In the genomic region with DNA sequence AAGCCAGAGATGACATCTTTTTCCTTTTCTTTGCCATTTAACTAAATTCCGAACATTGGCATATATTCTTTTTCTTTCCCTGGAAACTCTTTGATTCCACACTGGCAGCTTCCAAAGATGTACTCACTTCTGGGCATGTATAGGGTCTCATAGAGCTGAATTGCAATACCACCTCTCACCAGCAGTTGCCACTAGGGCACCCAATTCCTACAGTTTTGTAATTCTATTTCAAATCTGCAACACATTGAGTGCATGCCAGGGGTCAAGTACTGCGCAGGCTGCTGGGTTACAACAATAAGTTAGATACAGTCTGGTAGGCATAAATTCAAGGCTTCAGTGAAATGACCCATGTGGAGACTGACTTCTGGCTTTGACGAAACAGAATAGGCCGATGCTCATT, we compare ENCODE assay signal across 20 cellular contexts.
DNase-seq lines count a peak whose midpoint lies in the region; ATAC-seq, FAIRE-seq and TF ChIP-seq lines count a peak whose summit lies in the region.
"Had no signal": no experiment of that assay in that cellular context is flagged by ENCODE, and none has a peak within 500 bp of the region (broad histone marks: within the 10 kb centered on the region; RNA-seq: fewer than 3 reads in every experiment).

No MANE protein-coding gene starts in this region.

- RAD21 ChIA-PET in HCT116 (lab: Charles Lee; ENCODE audit: low non-redundant PET in 1 of 2, low total read pairs in 2 of 2, uncharacterized antibody in 2 of 2, unreplicated experiment in 2 of 2) (no interaction called here), GM12878 (lab: Charles Lee; ENCODE audit: unreplicated experiment) (no interaction called here)

- CTCF ChIA-PET in AG04450 (lab: Charles Lee) (interaction anchor here (0.9 kb wide), 1 partner anchor 11 kb away, joined by 3 read pairs; no protein-coding TSS in a partner anchor), HCT116 (lab: Charles Lee) (interaction anchor here (1.1 to 1.3 kb wide), 3 partner anchors 12 to 619 kb away, joined by 3 to 4 read pairs (median 3); no protein-coding TSS in a partner anchor), GM12878 (lab: Yijun Ruan, JAX) (no interaction called here)

- FAIRE-seq in GM12878 (lab: Jason Lieb, UNC) = no peak
- FAIRE-seq in keratinocyte (lab: Jason Lieb, UNC) = no peak
- FAIRE-seq: frontal cortex had no signal

- no peaks in the 10 kb centered on the region for H3K9me1 ChIP-seq in keratinocyte (ENCODE audit: control insufficient read depth, extremely low read depth, insufficient read depth, low read length)

- TF ChIP-seq RAD21 in HCT116 (IDR thresholded peaks at IDR 0.05; ENCODE audit: low read depth) (no peak), GM12878 (IDR thresholded peaks at IDR 0.05; ENCODE audit: insufficient read depth, low read depth, low read length) (no peak)

- TF ChIP-seq POLR2A in HCT116 (IDR thresholded peaks at IDR 0.05; ENCODE audit: borderline replicate concordance, extremely low read depth, insufficient read depth, insufficient read length) (no peak), GM12878 (IDR thresholded peaks at IDR 0.05; ENCODE audit: low read depth, low read length) (no peak)

- H3K36me3 ChIP-seq in HCT116 (ENCODE audit: control insufficient read depth in 1 of 2, insufficient read depth in 2 of 2, low read length in 2 of 2) = no peaks in the 10 kb centered on the region
- H3K36me3 ChIP-seq in GM12878 (ENCODE audit: control insufficient read depth in 2 of 2, insufficient read depth in 2 of 2, low read length in 1 of 2) = no peaks in the 10 kb centered on the region
- no peaks in the 10 kb centered on the region for H3K36me3 ChIP-seq in keratinocyte (ENCODE audit: control insufficient read depth in 2 of 2, extremely low read depth in 1 of 2, insufficient read depth in 2 of 2, low read length in 2 of 2)
- H3K36me3 ChIP-seq: lower lobe of right lung, thyroid gland had no signal

- no peaks in the 10 kb centered on the region for H4K20me1 ChIP-seq in HCT116 (ENCODE audit: insufficient read depth)
- H4K20me1 ChIP-seq in GM12878 (ENCODE audit: control insufficient read depth, insufficient read depth) = no peaks in the 10 kb centered on the region
- H4K20me1 ChIP-seq in keratinocyte (ENCODE audit: control insufficient read depth, extremely low read depth, insufficient read depth, low read length) = no peaks in the 10 kb centered on the region

- H3K9me2 ChIP-seq in HCT116 (ENCODE audit: insufficient read depth) = no peaks in the 10 kb centered on the region

- H3K9me3 ChIP-seq in AG04450 (ENCODE audit: control insufficient read depth, insufficient read depth, low read length) = no peaks in the 10 kb centered on the region; the same call in 1 of the 2 replicates
- peaks cover 7 to 12% of the 10 kb centered on the region in 2 experiments; a peak in 3 of 4 replicates for H3K9me3 ChIP-seq in HCT116 (ENCODE audit: control insufficient read depth in 1 of 2, insufficient read depth in 1 of 2, low read depth in 1 of 2, low read length in 2 of 2)
- peaks cover 4% of the 10 kb centered on the region; the same call in 2 of the 3 replicates for H3K9me3 ChIP-seq in GM12878 (replicated peaks; ENCODE audit: control insufficient read depth, insufficient read depth, low read length)
- no peaks in the 10 kb centered on the region for H3K9me3 ChIP-seq in keratinocyte (ENCODE audit: control insufficient read depth, low read depth, low read length)
- H3K9me3 ChIP-seq: thyroid gland had no signal

- POLR2A ChIA-PET in AG04450 (lab: Yijun Ruan, JAX) (no interaction called here), HCT116 (lab: Charles Lee) (no interaction called here), GM12878 (lab: Charles Lee) (no interaction called here)

- dilution Hi-C loops in keratinocyte (cut with MboI; ENCODE audit: extremely low pct_ligation_motif_present, low sequenced_read_pairs) = no loop called here

- BruUV-seq in HCT116 (replicated peaks; lab: Mats Ljungman, UMichigan) (no TSS peak), GM12878 (replicated peaks; lab: Mats Ljungman, UMichigan) (no TSS peak)

- H3K9ac ChIP-seq in HCT116 (ENCODE audit: low read length) (no peak overlapping the region), GM12878 (ENCODE audit: control insufficient read depth, insufficient read depth, low read length) (no peak overlapping the region), keratinocyte (ENCODE audit: control insufficient read depth, extremely low read depth, insufficient read depth, low read length) (no peak overlapping the region)

- ATAC-seq in HCT116 (no peak), GM12878 (no peak), GM18498 (IDR thresholded peaks at IDR 0.05; ENCODE audit: unreplicated experiment) (no peak), GM21381 (IDR thresholded peaks at IDR 0.05; ENCODE audit: unreplicated experiment) (no peak)
- ATAC-seq: lower lobe of right lung; natural killer cell treated with Interleukin-12 subunit alpha and Interleukin-12 subunit beta and Interleukin-15 and Interleukin-18, amount 100 ng/mL, for 72 hours; sciatic nerve had no signal

- H3K27me3 ChIP-seq in AG04450 (ENCODE audit: control insufficient read depth, insufficient read depth, low read length) (peaks cover 5% of the 10 kb centered on the region), HCT116 (ENCODE audit: insufficient read depth, low read length) (peaks cover 27% of the 10 kb centered on the region; the same call in 1 of the 2 replicates), GM12878 (replicated peaks in 1 of 2; ENCODE audit: control insufficient read depth in 2 of 2, insufficient read depth in 2 of 2, low read length in 1 of 2) (no peaks in the 10 kb centered on the region), keratinocyte (ENCODE audit: control insufficient read depth, extremely low read depth, insufficient read depth, low read length) (peaks cover 42% of the 10 kb centered on the region)
- H3K27me3 ChIP-seq: thyroid gland had no signal

- intact Hi-C loops in HCT116 (cut with micrococcal nuclease) = loop anchor here (10.0 kb wide), 1 partner anchor 482 kb away; no protein-coding TSS in a partner anchor
- intact Hi-C loops in GM12878 (cut with micrococcal nuclease; ENCODE audit: unreplicated experiment) = no loop called here

- no peaks in the 10 kb centered on the region for H3K4me1 ChIP-seq in HCT116 (ENCODE audit: control insufficient read depth in 1 of 2, insufficient read depth in 2 of 2, low read length in 2 of 2)
- H3K4me1 ChIP-seq in GM12878 (ENCODE audit: control insufficient read depth, insufficient read depth, low read length) = no peaks in the 10 kb centered on the region
- H3K4me1 ChIP-seq in keratinocyte (ENCODE audit: control insufficient read depth, extremely low read depth, insufficient read depth, low read length) = peaks cover 4% of the 10 kb centered on the region
- H3K4me1 ChIP-seq: lower lobe of right lung, thyroid gland had no signal

- no peak for DNase-seq in AG04450 (ENCODE audit: low read depth, low spot score)
- DNase-seq in HCT116 (ENCODE audit: low read depth, low spot score) = no peak
- no peak for DNase-seq in GM12878 (ENCODE audit: low read depth, low spot score)
- no peak for DNase-seq in keratinocyte (ENCODE audit: low read depth, low spot score)
- DNase-seq in inferior parietal cortex (ENCODE audit: extremely low spot score) = no peak
- DNase-seq in AG08396 (ENCODE audit: low spot score) = no peak
- DNase-seq: activated CD4-positive, alpha-beta T cell treated with anti-CD3 and anti-CD28 coated beads for 48 hours; activated naive CD4-positive, alpha-beta T cell treated with anti-CD3 and anti-CD28 coated beads, Interleukin-2, amount 50 U/mL, for 16 hours; effector CD8-positive, alpha-beta T cell; Kasumi-1; lower lobe of right lung; NCI-H1436 treated with DMSO at 0.1 percent for 48 hours; SIG-M5; stimulated activated CD4-positive, alpha-beta T cell treated with anti-CD3 and anti-CD28 coated beads, Interleukin-4, amount 100 ng/mL, for 4 hours; thyroid gland had no signal

- TF ChIP-seq CTCF in AG04450 (IDR thresholded peaks at IDR 0.05; ENCODE audit: low read depth, low read length) = peak; percentile 31; the same call in 1 of the 2 replicates
- TF ChIP-seq CTCF in HCT116 (IDR thresholded peaks at IDR 0.05 in 2 of 3, conservative IDR thresholded peaks at IDR 0.05 in 1 of 3; ENCODE audit: borderline replicate concordance in 1 of 3, insufficient read depth in 1 of 3, low read depth in 2 of 3, low read length in 2 of 3) = peak in 2 of 3 experiments; percentile 49 to 68; a peak in 4 of 6 replicates
- peak in 2 of 3 experiments; percentile 4 to 27; a peak in 2 of 6 replicates for TF ChIP-seq CTCF in GM12878 (IDR thresholded peaks at IDR 0.05 in 2 of 3, conservative IDR thresholded peaks at IDR 0.05 in 1 of 3; ENCODE audit: control insufficient read depth in 2 of 3, extremely low read depth in 1 of 3, insufficient read depth in 1 of 3, low read depth in 3 of 3, low read length in 3 of 3)
- peak; percentile 6 to 40 (median 26) for TF ChIP-seq CTCF in keratinocyte (optimal IDR thresholded peaks at IDR 0.05 in 1 of 3, IDR thresholded peaks at IDR 0.05 in 1 of 3, conservative IDR thresholded peaks at IDR 0.05 in 1 of 3; ENCODE audit: extremely low read depth in 1 of 3, insufficient read depth in 2 of 3, low read length in 3 of 3)

- TF ChIP-seq EP300 in GM12878 (IDR thresholded peaks at IDR 0.05; ENCODE audit: borderline replicate concordance in 1 of 2, control insufficient read depth in 1 of 2, low read depth in 2 of 2, low read length in 2 of 2) = no peak

- H3K27ac ChIP-seq in AG04450 (ENCODE audit: low read depth, low read length) (no peak overlapping the region), HCT116 (ENCODE audit: low read depth, low read length) (no peak overlapping the region), GM12878 (ENCODE audit: control insufficient read depth, insufficient read depth) (no peak overlapping the region), keratinocyte (ENCODE audit: control insufficient read depth, insufficient read depth, low read length) (no peak overlapping the region)
- H3K27ac ChIP-seq: lower lobe of right lung, thyroid gland had no signal

- H2AFZ ChIP-seq in HCT116 (ENCODE audit: low read depth, low read length, poor library complexity, severe bottlenecking) (no peak overlapping the region), GM12878 (ENCODE audit: control insufficient read depth, low read depth, low read length) (no peak overlapping the region), keratinocyte (ENCODE audit: control insufficient read depth, low read length) (no peak overlapping the region)

- no peak overlapping the region for H3K4me3 ChIP-seq in AG04450 (ENCODE audit: low read depth, low read length)
- H3K4me3 ChIP-seq in HCT116 (replicated peaks in 1 of 2; ENCODE audit: low read depth in 1 of 2, low read length in 2 of 2) = no peak overlapping the region
- no peak overlapping the region for H3K4me3 ChIP-seq in GM12878
- H3K4me3 ChIP-seq in keratinocyte (ENCODE audit: control insufficient read depth in 2 of 3, extremely low read depth in 1 of 3, insufficient read depth in 2 of 3, low read depth in 1 of 3, low read length in 3 of 3) = no peak overlapping the region
- H3K4me3 ChIP-seq: lower lobe of right lung, thyroid gland had no signal

- no peaks in the 10 kb centered on the region for H3K79me2 ChIP-seq in HCT116 (ENCODE audit: insufficient read depth, low read length)
- no peaks in the 10 kb centered on the region for H3K79me2 ChIP-seq in GM12878 (ENCODE audit: control insufficient read depth, insufficient read depth, low read length)
- no peaks in the 10 kb centered on the region for H3K79me2 ChIP-seq in keratinocyte (ENCODE audit: control insufficient read depth, insufficient read depth, low read length)

- H3K4me2 ChIP-seq in HCT116 (ENCODE audit: low read length) (no peak overlapping the region), GM12878 (ENCODE audit: control insufficient read depth, insufficient read depth) (no peak overlapping the region), keratinocyte (ENCODE audit: control insufficient read depth, extremely low read depth, insufficient read depth, low read depth, low read length) (no peak overlapping the region)

- WGBS in GM12878 (ENCODE audit: insufficient coverage, insufficient replicate concordance, low lambda C conversion rate, missing lambda C conversion rate) = 40% methylated on average over 4 of the region's 4 CpGs

- in situ Hi-C loops in GM12878 (cut with MboI) = loop anchor here (10.0 kb wide), 1 partner anchor 62 kb away; no protein-coding TSS in a partner anchor

- SMC1A ChIA-PET in GM12878 (lab: Charles Lee; ENCODE audit: uncharacterized antibody, unreplicated experiment) = no interaction called here
